In the genomic region with DNA sequence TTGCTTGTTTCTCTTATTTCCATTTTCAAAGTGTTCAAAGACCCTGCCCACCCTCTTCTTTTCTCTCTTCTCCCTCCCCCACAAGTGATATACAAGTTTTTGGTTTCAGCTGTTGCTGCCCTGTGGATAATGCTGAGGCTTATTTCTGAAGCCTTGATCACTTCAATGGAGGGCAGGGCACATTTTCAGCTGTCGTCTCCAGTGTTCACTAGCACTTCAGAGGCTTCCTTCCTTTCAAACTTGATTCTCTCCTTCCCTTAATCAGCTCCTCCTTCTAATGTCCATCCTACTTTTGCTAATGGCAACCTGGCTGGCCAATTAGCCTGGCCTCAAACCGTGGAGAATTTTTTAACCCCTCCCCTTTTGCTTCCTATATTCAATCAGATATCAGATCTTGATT, we compare ENCODE assay signal across 1 cellular context.
A peak's percentile ranks its signal among the peaks of the same experiment; 100 is the strongest.
TF ChIP-seq lines count a peak whose summit lies in the region.

No MANE protein-coding gene starts in this region.

TF ChIP-seq in K562, 482 proteins besides CTCF, POLR2A, EP300 and RAD21:
- TF ChIP-seq, protein P1, sequence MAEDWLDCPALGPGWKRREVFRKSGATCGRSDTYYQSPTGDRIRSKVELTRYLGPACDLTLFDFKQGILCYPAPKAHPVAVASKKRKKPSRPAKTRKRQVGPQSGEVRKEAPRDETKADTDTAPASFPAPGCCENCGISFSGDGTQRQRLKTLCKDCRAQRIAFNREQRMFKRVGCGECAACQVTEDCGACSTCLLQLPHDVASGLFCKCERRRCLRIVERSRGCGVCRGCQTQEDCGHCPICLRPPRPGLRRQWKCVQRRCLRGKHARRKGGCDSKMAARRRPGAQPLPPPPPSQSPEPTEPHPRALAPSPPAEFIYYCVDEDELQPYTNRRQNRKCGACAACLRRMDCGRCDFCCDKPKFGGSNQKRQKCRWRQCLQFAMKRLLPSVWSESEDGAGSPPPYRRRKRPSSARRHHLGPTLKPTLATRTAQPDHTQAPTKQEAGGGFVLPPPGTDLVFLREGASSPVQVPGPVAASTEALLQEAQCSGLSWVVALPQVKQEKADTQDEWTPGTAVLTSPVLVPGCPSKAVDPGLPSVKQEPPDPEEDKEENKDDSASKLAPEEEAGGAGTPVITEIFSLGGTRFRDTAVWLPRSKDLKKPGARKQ (CRISPR knock-in tag; IDR thresholded peaks at IDR 0.05) = no peak
- TF ChIP-seq, protein P2, sequence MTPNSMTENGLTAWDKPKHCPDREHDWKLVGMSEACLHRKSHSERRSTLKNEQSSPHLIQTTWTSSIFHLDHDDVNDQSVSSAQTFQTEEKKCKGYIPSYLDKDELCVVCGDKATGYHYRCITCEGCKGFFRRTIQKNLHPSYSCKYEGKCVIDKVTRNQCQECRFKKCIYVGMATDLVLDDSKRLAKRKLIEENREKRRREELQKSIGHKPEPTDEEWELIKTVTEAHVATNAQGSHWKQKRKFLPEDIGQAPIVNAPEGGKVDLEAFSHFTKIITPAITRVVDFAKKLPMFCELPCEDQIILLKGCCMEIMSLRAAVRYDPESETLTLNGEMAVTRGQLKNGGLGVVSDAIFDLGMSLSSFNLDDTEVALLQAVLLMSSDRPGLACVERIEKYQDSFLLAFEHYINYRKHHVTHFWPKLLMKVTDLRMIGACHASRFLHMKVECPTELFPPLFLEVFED (CRISPR knock-in tag; conservative IDR thresholded peaks at IDR 0.05) = 0 out of 2 replicates have a peak, but pooled peaks have one; percentile 51
- TF ChIP-seq, protein P3, sequence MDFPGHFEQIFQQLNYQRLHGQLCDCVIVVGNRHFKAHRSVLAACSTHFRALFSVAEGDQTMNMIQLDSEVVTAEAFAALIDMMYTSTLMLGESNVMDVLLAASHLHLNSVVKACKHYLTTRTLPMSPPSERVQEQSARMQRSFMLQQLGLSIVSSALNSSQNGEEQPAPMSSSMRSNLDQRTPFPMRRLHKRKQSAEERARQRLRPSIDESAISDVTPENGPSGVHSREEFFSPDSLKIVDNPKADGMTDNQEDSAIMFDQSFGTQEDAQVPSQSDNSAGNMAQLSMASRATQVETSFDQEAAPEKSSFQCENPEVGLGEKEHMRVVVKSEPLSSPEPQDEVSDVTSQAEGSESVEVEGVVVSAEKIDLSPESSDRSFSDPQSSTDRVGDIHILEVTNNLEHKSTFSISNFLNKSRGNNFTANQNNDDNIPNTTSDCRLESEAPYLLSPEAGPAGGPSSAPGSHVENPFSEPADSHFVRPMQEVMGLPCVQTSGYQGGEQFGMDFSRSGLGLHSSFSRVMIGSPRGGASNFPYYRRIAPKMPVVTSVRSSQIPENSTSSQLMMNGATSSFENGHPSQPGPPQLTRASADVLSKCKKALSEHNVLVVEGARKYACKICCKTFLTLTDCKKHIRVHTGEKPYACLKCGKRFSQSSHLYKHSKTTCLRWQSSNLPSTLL (IDR thresholded peaks at IDR 0.05) = no peak
- TF ChIP-seq FOS (IDR thresholded peaks at IDR 0.05; ENCODE audit: extremely low read depth, insufficient read length) = no peak
- no peak for TF ChIP-seq FOXP1 (CRISPR knock-in tag; IDR thresholded peaks at IDR 0.05)
- no peak for TF ChIP-seq HDAC2 (IDR thresholded peaks at IDR 0.05)
- no peak for TF ChIP-seq CEBPG (CRISPR knock-in tag; IDR thresholded peaks at IDR 0.05)
- no peak for TF ChIP-seq CEBPG (tag; conservative IDR thresholded peaks at IDR 0.05 in 1 of 2, IDR thresholded peaks at IDR 0.05 in 1 of 2)
- TF ChIP-seq, protein P4, sequence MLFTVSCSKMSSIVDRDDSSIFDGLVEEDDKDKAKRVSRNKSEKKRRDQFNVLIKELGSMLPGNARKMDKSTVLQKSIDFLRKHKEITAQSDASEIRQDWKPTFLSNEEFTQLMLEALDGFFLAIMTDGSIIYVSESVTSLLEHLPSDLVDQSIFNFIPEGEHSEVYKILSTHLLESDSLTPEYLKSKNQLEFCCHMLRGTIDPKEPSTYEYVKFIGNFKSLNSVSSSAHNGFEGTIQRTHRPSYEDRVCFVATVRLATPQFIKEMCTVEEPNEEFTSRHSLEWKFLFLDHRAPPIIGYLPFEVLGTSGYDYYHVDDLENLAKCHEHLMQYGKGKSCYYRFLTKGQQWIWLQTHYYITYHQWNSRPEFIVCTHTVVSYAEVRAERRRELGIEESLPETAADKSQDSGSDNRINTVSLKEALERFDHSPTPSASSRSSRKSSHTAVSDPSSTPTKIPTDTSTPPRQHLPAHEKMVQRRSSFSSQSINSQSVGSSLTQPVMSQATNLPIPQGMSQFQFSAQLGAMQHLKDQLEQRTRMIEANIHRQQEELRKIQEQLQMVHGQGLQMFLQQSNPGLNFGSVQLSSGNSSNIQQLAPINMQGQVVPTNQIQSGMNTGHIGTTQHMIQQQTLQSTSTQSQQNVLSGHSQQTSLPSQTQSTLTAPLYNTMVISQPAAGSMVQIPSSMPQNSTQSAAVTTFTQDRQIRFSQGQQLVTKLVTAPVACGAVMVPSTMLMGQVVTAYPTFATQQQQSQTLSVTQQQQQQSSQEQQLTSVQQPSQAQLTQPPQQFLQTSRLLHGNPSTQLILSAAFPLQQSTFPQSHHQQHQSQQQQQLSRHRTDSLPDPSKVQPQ (CRISPR knock-in tag; IDR thresholded peaks at IDR 0.05; ENCODE audit: borderline replicate concordance) = no peak
- TF ChIP-seq, protein P5, sequence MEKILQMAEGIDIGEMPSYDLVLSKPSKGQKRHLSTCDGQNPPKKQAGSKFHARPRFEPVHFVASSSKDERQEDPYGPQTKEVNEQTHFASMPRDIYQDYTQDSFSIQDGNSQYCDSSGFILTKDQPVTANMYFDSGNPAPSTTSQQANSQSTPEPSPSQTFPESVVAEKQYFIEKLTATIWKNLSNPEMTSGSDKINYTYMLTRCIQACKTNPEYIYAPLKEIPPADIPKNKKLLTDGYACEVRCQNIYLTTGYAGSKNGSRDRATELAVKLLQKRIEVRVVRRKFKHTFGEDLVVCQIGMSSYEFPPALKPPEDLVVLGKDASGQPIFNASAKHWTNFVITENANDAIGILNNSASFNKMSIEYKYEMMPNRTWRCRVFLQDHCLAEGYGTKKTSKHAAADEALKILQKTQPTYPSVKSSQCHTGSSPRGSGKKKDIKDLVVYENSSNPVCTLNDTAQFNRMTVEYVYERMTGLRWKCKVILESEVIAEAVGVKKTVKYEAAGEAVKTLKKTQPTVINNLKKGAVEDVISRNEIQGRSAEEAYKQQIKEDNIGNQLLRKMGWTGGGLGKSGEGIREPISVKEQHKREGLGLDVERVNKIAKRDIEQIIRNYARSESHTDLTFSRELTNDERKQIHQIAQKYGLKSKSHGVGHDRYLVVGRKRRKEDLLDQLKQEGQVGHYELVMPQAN (IDR thresholded peaks at IDR 0.05; ENCODE audit: borderline replicate concordance) = no peak
- TF ChIP-seq GABPA (tag; conservative IDR thresholded peaks at IDR 0.05; ENCODE audit: low read depth) = no peak
- no peak for TF ChIP-seq SREBF2 (CRISPR knock-in tag; IDR thresholded peaks at IDR 0.05)
- TF ChIP-seq, protein P6, sequence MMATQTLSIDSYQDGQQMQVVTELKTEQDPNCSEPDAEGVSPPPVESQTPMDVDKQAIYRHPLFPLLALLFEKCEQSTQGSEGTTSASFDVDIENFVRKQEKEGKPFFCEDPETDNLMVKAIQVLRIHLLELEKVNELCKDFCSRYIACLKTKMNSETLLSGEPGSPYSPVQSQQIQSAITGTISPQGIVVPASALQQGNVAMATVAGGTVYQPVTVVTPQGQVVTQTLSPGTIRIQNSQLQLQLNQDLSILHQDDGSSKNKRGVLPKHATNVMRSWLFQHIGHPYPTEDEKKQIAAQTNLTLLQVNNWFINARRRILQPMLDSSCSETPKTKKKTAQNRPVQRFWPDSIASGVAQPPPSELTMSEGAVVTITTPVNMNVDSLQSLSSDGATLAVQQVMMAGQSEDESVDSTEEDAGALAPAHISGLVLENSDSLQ (IDR thresholded peaks at IDR 0.05) = peak; percentile 53
- TF ChIP-seq ZNF76 (CRISPR knock-in tag; IDR thresholded peaks at IDR 0.05; ENCODE audit: borderline replicate concordance) = no peak
- TF ChIP-seq, protein P7, sequence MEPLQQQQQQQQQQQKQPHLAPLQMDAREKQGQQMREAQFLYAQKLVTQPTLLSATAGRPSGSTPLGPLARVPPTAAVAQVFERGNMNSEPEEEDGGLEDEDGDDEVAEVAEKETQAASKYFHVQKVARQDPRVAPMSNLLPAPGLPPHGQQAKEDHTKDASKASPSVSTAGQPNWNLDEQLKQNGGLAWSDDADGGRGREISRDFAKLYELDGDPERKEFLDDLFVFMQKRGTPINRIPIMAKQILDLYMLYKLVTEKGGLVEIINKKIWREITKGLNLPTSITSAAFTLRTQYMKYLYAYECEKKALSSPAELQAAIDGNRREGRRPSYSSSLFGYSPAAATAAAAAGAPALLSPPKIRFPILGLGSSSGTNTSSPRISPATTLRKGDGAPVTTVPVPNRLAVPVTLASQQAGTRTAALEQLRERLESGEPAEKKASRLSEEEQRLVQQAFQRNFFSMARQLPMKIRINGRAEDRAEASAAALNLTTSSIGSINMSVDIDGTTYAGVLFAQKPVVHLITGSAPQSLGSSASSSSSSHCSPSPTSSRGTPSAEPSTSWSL (CRISPR knock-in tag; IDR thresholded peaks at IDR 0.05; ENCODE audit: borderline replicate concordance) = 0 out of 2 replicates have a peak, but pooled peaks have one; percentile 22
- 0 out of 2 replicates have a peak, but pooled peaks have one; percentile 17 for TF ChIP-seq ZNF583 (CRISPR knock-in tag; IDR thresholded peaks at IDR 0.05)
- no peak for TF ChIP-seq ZNF778 (CRISPR knock-in tag; IDR thresholded peaks at IDR 0.05)
- no peak for TF ChIP-seq PCBP2 (IDR thresholded peaks at IDR 0.05; ENCODE audit: low read depth, low read length, poor library complexity, severe bottlenecking)
- TF ChIP-seq, protein P8, sequence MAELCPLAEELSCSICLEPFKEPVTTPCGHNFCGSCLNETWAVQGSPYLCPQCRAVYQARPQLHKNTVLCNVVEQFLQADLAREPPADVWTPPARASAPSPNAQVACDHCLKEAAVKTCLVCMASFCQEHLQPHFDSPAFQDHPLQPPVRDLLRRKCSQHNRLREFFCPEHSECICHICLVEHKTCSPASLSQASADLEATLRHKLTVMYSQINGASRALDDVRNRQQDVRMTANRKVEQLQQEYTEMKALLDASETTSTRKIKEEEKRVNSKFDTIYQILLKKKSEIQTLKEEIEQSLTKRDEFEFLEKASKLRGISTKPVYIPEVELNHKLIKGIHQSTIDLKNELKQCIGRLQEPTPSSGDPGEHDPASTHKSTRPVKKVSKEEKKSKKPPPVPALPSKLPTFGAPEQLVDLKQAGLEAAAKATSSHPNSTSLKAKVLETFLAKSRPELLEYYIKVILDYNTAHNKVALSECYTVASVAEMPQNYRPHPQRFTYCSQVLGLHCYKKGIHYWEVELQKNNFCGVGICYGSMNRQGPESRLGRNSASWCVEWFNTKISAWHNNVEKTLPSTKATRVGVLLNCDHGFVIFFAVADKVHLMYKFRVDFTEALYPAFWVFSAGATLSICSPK (IDR thresholded peaks at IDR 0.05; ENCODE audit: borderline replicate concordance) = no peak
- TF ChIP-seq, protein P9, sequence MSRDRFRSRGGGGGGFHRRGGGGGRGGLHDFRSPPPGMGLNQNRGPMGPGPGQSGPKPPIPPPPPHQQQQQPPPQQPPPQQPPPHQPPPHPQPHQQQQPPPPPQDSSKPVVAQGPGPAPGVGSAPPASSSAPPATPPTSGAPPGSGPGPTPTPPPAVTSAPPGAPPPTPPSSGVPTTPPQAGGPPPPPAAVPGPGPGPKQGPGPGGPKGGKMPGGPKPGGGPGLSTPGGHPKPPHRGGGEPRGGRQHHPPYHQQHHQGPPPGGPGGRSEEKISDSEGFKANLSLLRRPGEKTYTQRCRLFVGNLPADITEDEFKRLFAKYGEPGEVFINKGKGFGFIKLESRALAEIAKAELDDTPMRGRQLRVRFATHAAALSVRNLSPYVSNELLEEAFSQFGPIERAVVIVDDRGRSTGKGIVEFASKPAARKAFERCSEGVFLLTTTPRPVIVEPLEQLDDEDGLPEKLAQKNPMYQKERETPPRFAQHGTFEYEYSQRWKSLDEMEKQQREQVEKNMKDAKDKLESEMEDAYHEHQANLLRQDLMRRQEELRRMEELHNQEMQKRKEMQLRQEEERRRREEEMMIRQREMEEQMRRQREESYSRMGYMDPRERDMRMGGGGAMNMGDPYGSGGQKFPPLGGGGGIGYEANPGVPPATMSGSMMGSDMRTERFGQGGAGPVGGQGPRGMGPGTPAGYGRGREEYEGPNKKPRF (IDR thresholded peaks at IDR 0.05; ENCODE audit: low read depth, low read length) = no peak
- TF ChIP-seq BRCA1 (IDR thresholded peaks at IDR 0.05) = no peak
- no peak for TF ChIP-seq BRCA1 (CRISPR knock-in tag; IDR thresholded peaks at IDR 0.05)
- TF ChIP-seq ZNF316 (IDR thresholded peaks at IDR 0.05) = no peak
- TF ChIP-seq ZNF75A (CRISPR knock-in tag; IDR thresholded peaks at IDR 0.05) = no peak
- TF ChIP-seq ATF7 (IDR thresholded peaks at IDR 0.05) = no peak
- TF ChIP-seq, protein P10, sequence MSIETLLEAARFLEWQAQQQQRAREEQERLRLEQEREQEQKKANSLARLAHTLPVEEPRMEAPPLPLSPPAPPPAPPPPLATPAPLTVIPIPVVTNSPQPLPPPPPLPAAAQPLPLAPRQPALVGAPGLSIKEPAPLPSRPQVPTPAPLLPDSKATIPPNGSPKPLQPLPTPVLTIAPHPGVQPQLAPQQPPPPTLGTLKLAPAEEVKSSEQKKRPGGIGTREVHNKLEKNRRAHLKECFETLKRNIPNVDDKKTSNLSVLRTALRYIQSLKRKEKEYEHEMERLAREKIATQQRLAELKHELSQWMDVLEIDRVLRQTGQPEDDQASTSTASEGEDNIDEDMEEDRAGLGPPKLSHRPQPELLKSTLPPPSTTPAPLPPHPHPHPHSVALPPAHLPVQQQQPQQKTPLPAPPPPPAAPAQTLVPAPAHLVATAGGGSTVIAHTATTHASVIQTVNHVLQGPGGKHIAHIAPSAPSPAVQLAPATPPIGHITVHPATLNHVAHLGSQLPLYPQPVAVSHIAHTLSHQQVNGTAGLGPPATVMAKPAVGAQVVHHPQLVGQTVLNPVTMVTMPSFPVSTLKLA (conservative IDR thresholded peaks at IDR 0.05) = no peak
- TF ChIP-seq HIVEP1 (CRISPR knock-in tag; IDR thresholded peaks at IDR 0.05) = no peak
- TF ChIP-seq ZNF507 (tag; conservative IDR thresholded peaks at IDR 0.05) = no peak
- no peak for TF ChIP-seq HDAC8 (tag; IDR thresholded peaks at IDR 0.05)
- TF ChIP-seq WHSC1 (IDR thresholded peaks at IDR 0.05; ENCODE audit: low read length) = no peak
